Comparison of ENCODE assay signal across 16 cellular contexts in genomic region chr3:190320594-190321362, GRCh38. TPM values are rescaled to one million over a fixed set of nuclear protein-coding genes. Genes with fewer than 3 reads are reported as not detected.
DNase-seq lines count a peak whose midpoint lies in the region; ATAC-seq, FAIRE-seq and TF ChIP-seq lines count a peak whose summit lies in the region.
"Had no signal": no experiment of that assay in that cellular context is flagged by ENCODE, and none has a peak within 500 bp of the region (broad histone marks: within the 10 kb centered on the region; RNA-seq: fewer than 3 reads in every experiment).

No MANE protein-coding gene starts in this region.

- H3K9me3 ChIP-seq in Panc1 (ENCODE audit: control insufficient read depth, insufficient read depth, low read depth, low read length) (no peaks in the 10 kb centered on the region), neural progenitor cell (ENCODE audit: low read depth) (no peaks in the 10 kb centered on the region), MM.1S (replicated peaks; ENCODE audit: insufficient read depth, low read length) (no peaks in the 10 kb centered on the region)
- H3K9me3 ChIP-seq: mucosa of descending colon had no signal

- H3K27ac Mint-ChIP-seq in Calu3 (ENCODE audit: unreplicated experiment) (peak overlapping the region; percentile 89), neural progenitor cell (peak overlapping the region; percentile 6)
- H3K27ac Mint-ChIP-seq: activated CD4-positive, alpha-beta memory T cell treated with anti-CD3 and anti-CD28 coated beads for 36 hours; stimulated activated naive CD8-positive, alpha-beta T cell treated with anti-CD3 and anti-CD28 coated beads, Interleukin-15, Interleukin-2, amounts not matched to agents 100 ng/mL and 50 ng/mL, for 24 hours had no signal

- H3K36me3 Mint-ChIP-seq in Calu3 (ENCODE audit: insufficient read depth, unreplicated experiment) (peaks cover 77% of the 10 kb centered on the region), neural progenitor cell (no peaks in the 10 kb centered on the region)
- H3K36me3 Mint-ChIP-seq: activated CD4-positive, alpha-beta memory T cell treated with anti-CD3 and anti-CD28 coated beads for 36 hours had no signal

- H3K27me3 Mint-ChIP-seq in Calu3 (ENCODE audit: unreplicated experiment), result no peaks in the 10 kb centered on the region
- peaks cover 13% of the 10 kb centered on the region for H3K27me3 Mint-ChIP-seq in neural progenitor cell (ENCODE audit: insufficient read depth, low read depth)

- H3K36me3 ChIP-seq in Panc1 (ENCODE audit: control insufficient read depth, insufficient read depth, low read length) (no peaks in the 10 kb centered on the region), neural progenitor cell (no peaks in the 10 kb centered on the region), MM.1S (replicated peaks; ENCODE audit: insufficient read depth, low read length) (no peaks in the 10 kb centered on the region)

- H3F3A ChIP-seq in neural progenitor cell (ENCODE audit: low read depth) (no peaks in the 10 kb centered on the region), MM.1S (ENCODE audit: insufficient read depth, low read length) (no peaks in the 10 kb centered on the region)

- TF ChIP-seq CTCF in Calu3 (IDR thresholded peaks at IDR 0.05; ENCODE audit: unreplicated experiment), result no peak
- TF ChIP-seq CTCF in Panc1 (IDR thresholded peaks at IDR 0.05), result no peak
- TF ChIP-seq CTCF in fibroblast of villous mesenchyme (IDR thresholded peaks at IDR 0.05; ENCODE audit: insufficient read depth, low read depth, low read length), result no peak
- no peak for TF ChIP-seq CTCF in neural progenitor cell (IDR thresholded peaks at IDR 0.05)
- no peak for TF ChIP-seq CTCF in MM.1S (IDR thresholded peaks at IDR 0.05; ENCODE audit: low read length)

- no peaks in the 10 kb centered on the region for H3K79me2 ChIP-seq in neural progenitor cell (ENCODE audit: low read depth)
- no peaks in the 10 kb centered on the region for H3K79me2 ChIP-seq in MM.1S (ENCODE audit: low read length)

- H3K4me3 Mint-ChIP-seq in Calu3 (ENCODE audit: low read depth, unreplicated experiment), result peak overlapping the region; percentile 81
- H3K4me3 Mint-ChIP-seq in neural progenitor cell, result peak overlapping the region; percentile 93

- no peak for TF ChIP-seq POLR2A in GM12892 (IDR thresholded peaks at IDR 0.05; ENCODE audit: low read depth, low read length)

- no peak for FAIRE-seq in GM12892 (lab: Jason Lieb, UNC)
- FAIRE-seq: GM18507 had no signal

- CTCF ChIA-PET in Calu3 (lab: Charles Lee) (interaction anchor here (0.8 to 3.8 kb wide), 10 partner anchors 16 to 376 kb away, joined by 3 to 71 read pairs (median 11); no protein-coding TSS in a partner anchor), Panc1 (lab: Charles Lee) (interaction anchor here (2.1 to 2.8 kb wide), 3 partner anchors 24 to 96 kb away, joined by 6 to 9 read pairs (median 7); no protein-coding TSS in a partner anchor)

- no TSS peak for BruUV-seq in Calu3 (replicated peaks; lab: Mats Ljungman, UMichigan)
- no TSS peak for BruUV-seq in Panc1 (replicated peaks; lab: Mats Ljungman, UMichigan)

- H3K27me3 ChIP-seq in Panc1 (ENCODE audit: control insufficient read depth, insufficient read depth, low read length) (0 out of 2 replicates have a peak, but pooled peaks cover 2% of the 10 kb centered on the region), neural progenitor cell (peaks cover 34% of the 10 kb centered on the region), MM.1S (replicated peaks; ENCODE audit: insufficient read depth, low read length) (no peaks in the 10 kb centered on the region)

- H2AFZ ChIP-seq in neural progenitor cell (replicated peaks) (no peak overlapping the region), MM.1S (ENCODE audit: low read length) (no peak overlapping the region)

- H3K4me2 ChIP-seq in neural progenitor cell (no peak overlapping the region), MM.1S (ENCODE audit: low read depth, low read length) (no peak overlapping the region)

- no peaks in the 10 kb centered on the region for H3K9me2 ChIP-seq in MM.1S (replicated peaks; ENCODE audit: insufficient read depth, low read length)

- intact Hi-C loops in Calu3 (cut with micrococcal nuclease; ENCODE audit: unreplicated experiment) (loop anchor here (1.0 to 5.0 kb wide), 3 partner anchors 13 to 122 kb away; no protein-coding TSS in a partner anchor), Panc1 (cut with micrococcal nuclease; ENCODE audit: unreplicated experiment) (loop anchor here (5.0 kb wide), 3 partner anchors 102 to 358 kb away; no protein-coding TSS in a partner anchor)

- DNase-seq in Calu3 (no peak), Panc1 (ENCODE audit: low read depth, low spot score) (no peak), fibroblast of villous mesenchyme (ENCODE audit: low read depth) (no peak), neural progenitor cell (ENCODE audit: low spot score) (no peak), NCI-H524 (lab: John Stamatoyannopoulos, UW) (no peak), GM12892 (ENCODE audit: insufficient read length) (no peak), MM.1S (no peak), NK-92 (lab: John Stamatoyannopoulos, UW; ENCODE audit: unreplicated experiment) (no peak)
- DNase-seq: activated CD4-positive, alpha-beta memory T cell treated with anti-CD3 and anti-CD28 coated beads for 36 hours; activated naive CD4-positive, alpha-beta T cell; C1 segment of cervical spinal cord; GDM1; H7; mucosa of descending colon had no signal

- H3K4me1 ChIP-seq in Panc1 (ENCODE audit: control insufficient read depth, insufficient read depth, low read length) (peaks cover 17% of the 10 kb centered on the region; the same call in 1 of the 2 replicates), neural progenitor cell (peaks cover 3% of the 10 kb centered on the region), MM.1S (ENCODE audit: low read length) (no peaks in the 10 kb centered on the region)

- POLR2A ChIA-PET in Panc1 (lab: Charles Lee), result no interaction called here

- ATAC-seq in Panc1, result no peak

- peak overlapping the region; percentile 79 for H3K27ac ChIP-seq in Panc1 (ENCODE audit: low read length)
- no peak overlapping the region for H3K27ac ChIP-seq in neural progenitor cell
- no peak overlapping the region for H3K27ac ChIP-seq in MM.1S (ENCODE audit: low read length)

- H3K4me1 Mint-ChIP-seq in Calu3 (ENCODE audit: low read depth, unreplicated experiment), result peaks cover 50% of the 10 kb centered on the region
- H3K4me1 Mint-ChIP-seq in neural progenitor cell, result peaks cover 35% of the 10 kb centered on the region

- no peaks in the 10 kb centered on the region for H3K9me3 Mint-ChIP-seq in Calu3 (ENCODE audit: low read depth, unreplicated experiment)
- H3K9me3 Mint-ChIP-seq in neural progenitor cell, result no peaks in the 10 kb centered on the region
- H3K9me3 Mint-ChIP-seq: activated CD4-positive, alpha-beta memory T cell treated with anti-CD3 and anti-CD28 coated beads for 36 hours; stimulated activated naive CD8-positive, alpha-beta T cell treated with anti-CD3 and anti-CD28 coated beads, Interleukin-15, Interleukin-2, amounts not matched to agents 100 ng/mL and 50 ng/mL, for 24 hours had no signal

- H3K4me3 ChIP-seq in Panc1 (ENCODE audit: low read depth in 2 of 2, low read length in 2 of 2), result peak overlapping the region; percentile 66 to 67
- peak overlapping the region; percentile 69 for H3K4me3 ChIP-seq in fibroblast of villous mesenchyme (ENCODE audit: low read depth, low read length)
- no peak overlapping the region for H3K4me3 ChIP-seq in neural progenitor cell
- H3K4me3 ChIP-seq in MM.1S (ENCODE audit: low read length), result no peak overlapping the region
- H3K4me3 ChIP-seq: mucosa of descending colon had no signal

- in situ Hi-C loops in Panc1 (cut with HindIII; ENCODE audit: low pct_unique_long_range_greater_than_20kb, low sequenced_read_pairs), result no loop called here

- H3K9ac ChIP-seq in neural progenitor cell, result no peak overlapping the region
- no peak overlapping the region for H3K9ac ChIP-seq in MM.1S (ENCODE audit: low read length)

- H4K20me1 ChIP-seq in neural progenitor cell (ENCODE audit: low read depth), result no peaks in the 10 kb centered on the region
- no peaks in the 10 kb centered on the region for H4K20me1 ChIP-seq in MM.1S (ENCODE audit: insufficient read depth, low read length)

RNA-seq across cellular contexts. Expression of gene CLDN1, which starts 1.5 kb away (rescaled TPM):
- total RNA-seq in Calu3 (2022) (204 and 253 TPM in 2 replicates), Panc1 (2021; ENCODE audit: unreplicated experiment) (30.9 TPM), fibroblast of villous mesenchyme (3.5 and 14.2 TPM in 2 replicates), neural progenitor cell (ENCODE audit: low replicate concordance) (0.24 and 0.34 TPM in 2 replicates)
- polyA plus RNA-seq in Panc1 (2012; ENCODE audit: insufficient read length), result 16.9 TPM
- polyA plus RNA-seq in GM12892 (2012; ENCODE audit: missing spikeins), result 0.59 TPM

Comparison
In these comparisons a context has a peak if more than half of its experiments do, and no peak if none do; other contexts are left out.
1. H3K4me3 ChIP-seq: peak in Panc1 (2 of 2) and fibroblast of villous mesenchyme (single experiment); none in neural progenitor cell (single experiment) and MM.1S (single experiment).